20 cellular contexts compared by ENCODE assay signal in the genomic region with DNA sequence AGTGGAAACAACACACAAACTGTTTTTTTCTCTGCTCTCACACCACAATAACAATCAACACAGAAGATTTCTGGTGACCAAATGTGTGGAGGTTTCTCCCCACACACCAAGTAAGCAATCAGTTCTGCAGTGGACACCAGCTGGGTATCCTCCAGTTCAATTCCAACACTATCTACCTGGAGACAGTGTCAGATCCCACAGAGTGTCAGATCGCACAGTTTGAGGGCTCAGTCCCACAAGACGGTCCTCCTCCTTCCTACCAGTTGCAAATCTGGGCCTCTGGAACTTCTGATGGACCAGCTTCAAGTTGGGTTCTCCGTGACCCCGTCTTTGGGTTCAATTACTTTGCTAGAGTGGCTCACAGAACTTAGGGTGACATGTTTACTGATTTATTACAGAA.
"Had no signal": no experiment of that assay in that cellular context is flagged by ENCODE, and none has a peak within 500 bp of the region (broad histone marks: within the 10 kb centered on the region; RNA-seq: fewer than 3 reads in every experiment).

No MANE protein-coding gene starts in this region.

- H3K27me3 ChIP-seq: cardiac muscle cell, esophagus squamous epithelium, heart right ventricle, stomach, upper lobe of left lung had no signal

- H3K9me3 ChIP-seq: esophagus squamous epithelium, left ventricle myocardium inferior, stomach, upper lobe of left lung had no signal

- H3K27ac ChIP-seq: cardiac muscle cell, esophagus squamous epithelium, heart right ventricle, left ventricle myocardium inferior, stomach, upper lobe of left lung had no signal

- H3K9me3 Mint-ChIP-seq: effector memory CD8-positive, alpha-beta T cell; immature natural killer cell had no signal

- H3K36me3 Mint-ChIP-seq: activated naive CD8-positive, alpha-beta T cell treated with anti-CD3 and anti-CD28 coated beads for 36 hours; immature natural killer cell had no signal

- H3K4me3 Mint-ChIP-seq: activated naive CD8-positive, alpha-beta T cell treated with anti-CD3 and anti-CD28 coated beads for 36 hours; effector memory CD8-positive, alpha-beta T cell; immature natural killer cell had no signal

- H3K4me3 ChIP-seq: cardiac muscle cell, esophagus squamous epithelium, heart right ventricle, left ventricle myocardium inferior, stomach, upper lobe of left lung had no signal

- H3K27me3 Mint-ChIP-seq: activated naive CD8-positive, alpha-beta T cell treated with anti-CD3 and anti-CD28 coated beads for 36 hours; effector memory CD8-positive, alpha-beta T cell had no signal

- ATAC-seq: activated CD4-positive, CD25-positive, alpha-beta regulatory T cell treated with anti-CD3 and anti-CD28 coated beads, Interleukin-2, amount 50 U/mL, for 24 hours; effector memory CD8-positive, alpha-beta T cell had no signal

- H3K36me3 ChIP-seq: cardiac muscle cell, esophagus squamous epithelium, left ventricle myocardium inferior, stomach, upper lobe of left lung had no signal

- H3K27ac Mint-ChIP-seq: activated naive CD8-positive, alpha-beta T cell treated with anti-CD3 and anti-CD28 coated beads for 36 hours; effector memory CD8-positive, alpha-beta T cell had no signal

- DNase-seq: activated CD8-positive, alpha-beta memory T cell treated with anti-CD3 and anti-CD28 coated beads for 24 hours; activated CD8-positive, alpha-beta memory T cell treated with anti-CD3 and anti-CD28 coated beads, Interleukin-2, amount 50 U/mL, for 48 hours; activated gamma-delta T cell treated with Interleukin-2 at 50 U/mL for 16 hours; activated naive CD8-positive, alpha-beta T cell treated with anti-CD3 and anti-CD28 coated beads for 36 hours; amniotic stem cell; dermis blood vessel endothelial cell; effector memory CD8-positive, alpha-beta T cell; esophagus squamous epithelium; heart right ventricle; immature natural killer cell; kidney glomerular epithelial cell; left ventricle myocardium inferior; mammary epithelial cell; retina; stimulated activated CD4-positive, alpha-beta T cell treated with anti-CD3 and anti-CD28 coated beads, Interleukin-2, amount 100 ng/mL, for 24 hours; stomach; T1000; upper lobe of left lung had no signal
